Comparison of ENCODE assay signal across 10 cellular contexts in genomic region chr5:146344155-146345118, GRCh38. TPM values are rescaled to one million over a fixed set of nuclear protein-coding genes. Genes with fewer than 3 reads are reported as not detected.
DNase-seq lines count a peak whose midpoint lies in the region; ATAC-seq, FAIRE-seq and TF ChIP-seq lines count a peak whose summit lies in the region.
"Had no signal": no experiment of that assay in that cellular context is flagged by ENCODE, and none has a peak within 500 bp of the region (broad histone marks: within the 10 kb centered on the region; RNA-seq: fewer than 3 reads in every experiment).

No MANE protein-coding gene starts in this region.

- H3K9me1 ChIP-seq in keratinocyte (ENCODE audit: control insufficient read depth, extremely low read depth, insufficient read depth, low read length), result no peaks in the 10 kb centered on the region

- H3K4me1 ChIP-seq in right cardiac atrium (ENCODE audit: control insufficient read depth, insufficient read depth, low read length) (peaks cover 4% of the 10 kb centered on the region), keratinocyte (ENCODE audit: control insufficient read depth, extremely low read depth, insufficient read depth, low read length) (no peaks in the 10 kb centered on the region)

- POLR2A ChIA-PET in T-cell (lab: Charles Lee), result no interaction called here

- FAIRE-seq in keratinocyte (lab: Jason Lieb, UNC), result no peak

- CTCF ChIA-PET in T-cell (lab: Charles Lee), result no interaction called here

- intact Hi-C loops in right cardiac atrium (cut with DNase I), result no loop called here
- intact Hi-C loops in cardiac septum (cut with DNase I), result no loop called here

- no peaks in the 10 kb centered on the region for H3K9me3 ChIP-seq in right cardiac atrium (ENCODE audit: control insufficient read depth, low read length)
- no peaks in the 10 kb centered on the region for H3K9me3 ChIP-seq in keratinocyte (ENCODE audit: control insufficient read depth, low read depth, low read length)
- H3K9me3 ChIP-seq: esophagus muscularis mucosa had no signal

- H3K9ac ChIP-seq in keratinocyte (ENCODE audit: control insufficient read depth, extremely low read depth, insufficient read depth, low read length), result no peak overlapping the region

- peak overlapping the region; percentile 0 for H3K4me2 ChIP-seq in keratinocyte (ENCODE audit: control insufficient read depth, extremely low read depth, insufficient read depth, low read depth, low read length)

- H2AFZ ChIP-seq in keratinocyte (ENCODE audit: control insufficient read depth, low read length), result no peak overlapping the region

- H3K27ac ChIP-seq in right cardiac atrium (ENCODE audit: low read length), result no peak overlapping the region
- H3K27ac ChIP-seq in keratinocyte (ENCODE audit: control insufficient read depth, insufficient read depth, low read length), result no peak overlapping the region
- H3K27ac ChIP-seq: esophagus muscularis mucosa had no signal

- H4K20me1 ChIP-seq in keratinocyte (ENCODE audit: control insufficient read depth, extremely low read depth, insufficient read depth, low read length), result peaks cover 4% of the 10 kb centered on the region

- TF ChIP-seq CTCF in keratinocyte (optimal IDR thresholded peaks at IDR 0.05 in 1 of 3, IDR thresholded peaks at IDR 0.05 in 1 of 3, conservative IDR thresholded peaks at IDR 0.05 in 1 of 3; ENCODE audit: extremely low read depth in 1 of 3, insufficient read depth in 2 of 3, low read length in 3 of 3), result no peak
- TF ChIP-seq CTCF in type B pancreatic cell (conservative IDR thresholded peaks at IDR 0.05), result no peak
- TF ChIP-seq CTCF in chondrocyte (IDR thresholded peaks at IDR 0.05), result no peak

- H3K36me3 ChIP-seq in keratinocyte (ENCODE audit: control insufficient read depth in 2 of 2, extremely low read depth in 1 of 2, insufficient read depth in 2 of 2, low read length in 2 of 2), result no peaks in the 10 kb centered on the region
- H3K36me3 ChIP-seq: esophagus muscularis mucosa had no signal

- H3K27ac Mint-ChIP-seq in T-cell, result no peak overlapping the region
- no peak overlapping the region for H3K27ac Mint-ChIP-seq in type B pancreatic cell
- H3K27ac Mint-ChIP-seq in chondrocyte (ENCODE audit: unreplicated experiment), result no peak overlapping the region

- H3K27me3 Mint-ChIP-seq in T-cell (peaks cover 73 to 85% of the 10 kb centered on the region in 2 donors), type B pancreatic cell (peaks cover 100% of the 10 kb centered on the region), chondrocyte (ENCODE audit: low read depth) (peaks cover 84% of the 10 kb centered on the region)

- DNase-seq in right cardiac atrium (peak in 1 of 3 donors; percentile 64), cardiac septum (ENCODE audit: low spot score) (no peak), T-cell (no peak), keratinocyte (ENCODE audit: low read depth, low spot score) (no peak), type B pancreatic cell (ENCODE audit: extremely low spot score, unreplicated experiment) (no peak), SIG-M5 (lab: John Stamatoyannopoulos, UW) (no peak), chondrocyte (ENCODE audit: low spot score) (no peak)
- DNase-seq: GDM1 had no signal

- H3K4me1 Mint-ChIP-seq in T-cell (peaks cover 11 to 25% (median 23%) of the 10 kb centered on the region in 3 donors), type B pancreatic cell (ENCODE audit: unreplicated experiment) (peaks cover 7% of the 10 kb centered on the region), chondrocyte (ENCODE audit: low read depth) (peaks cover 27% of the 10 kb centered on the region)

- dilution Hi-C loops in keratinocyte (cut with MboI; ENCODE audit: extremely low pct_ligation_motif_present, low sequenced_read_pairs), result no loop called here

- peak; percentile 20 to 24 for ATAC-seq in right cardiac atrium
- ATAC-seq in T-cell (replicated peaks in 1 of 4), result no peak
- no peak for ATAC-seq in HG02938 (IDR thresholded peaks at IDR 0.05; ENCODE audit: unreplicated experiment)

- peaks cover 3% of the 10 kb centered on the region for H3K36me3 Mint-ChIP-seq in T-cell
- no peaks in the 10 kb centered on the region for H3K36me3 Mint-ChIP-seq in type B pancreatic cell
- H3K36me3 Mint-ChIP-seq in chondrocyte (ENCODE audit: low read depth), result peaks cover 2% of the 10 kb centered on the region

- H3K27me3 ChIP-seq in right cardiac atrium (ENCODE audit: control insufficient read depth, insufficient read depth) (peaks cover 2% of the 10 kb centered on the region), keratinocyte (ENCODE audit: control insufficient read depth, extremely low read depth, insufficient read depth, low read length) (peaks cover 79% of the 10 kb centered on the region)

- H3K9me3 Mint-ChIP-seq in T-cell (no peaks in the 10 kb centered on the region), type B pancreatic cell (no peaks in the 10 kb centered on the region), chondrocyte (ENCODE audit: low read depth) (no peaks in the 10 kb centered on the region)

- H3K79me2 ChIP-seq in keratinocyte (ENCODE audit: control insufficient read depth, insufficient read depth, low read length), result no peaks in the 10 kb centered on the region

- 3% methylated on average over 31 of the region's 31 CpGs for WGBS in right cardiac atrium

- H3K4me3 ChIP-seq in right cardiac atrium (ENCODE audit: low read length) (peak overlapping the region; percentile 0), keratinocyte (ENCODE audit: control insufficient read depth in 2 of 3, extremely low read depth in 1 of 3, insufficient read depth in 2 of 3, low read depth in 1 of 3, low read length in 3 of 3) (peak overlapping the region in 1 of 3 experiments; percentile 4)

- peak overlapping the region; percentile 25 to 70 (median 44) for H3K4me3 Mint-ChIP-seq in T-cell
- peak overlapping the region; percentile 61 for H3K4me3 Mint-ChIP-seq in type B pancreatic cell
- H3K4me3 Mint-ChIP-seq in chondrocyte (ENCODE audit: unreplicated experiment), result no peak overlapping the region

RNA-seq across cellular contexts. Expression of gene POU4F3, which starts 5.8 kb away (rescaled TPM):
- total RNA-seq in right cardiac atrium (under 1 TPM in 1 of 4 donors, not detected in 3; 0.14 TPM), cardiac septum (not detected), T-cell (under 1 TPM in 2 of 5 donors, not detected in 3; 0.10 to 0.19 TPM), type B pancreatic cell (ENCODE audit: low replicate concordance) (0.19 TPM in 1 of 2 replicates, not detected in the other), chondrocyte (not detected in 3 replicates)
- polyA plus RNA-seq in right cardiac atrium (not detected), keratinocyte (0.02 to 0.04 TPM (median 0.03 TPM) in 3 replicates)
- not detected for polyA plus RNA-seq in keratinocyte (2011; ENCODE audit: low read depth)
- 0.03 TPM in 1 of 2 replicates, not detected in the other for polyA plus RNA-seq in keratinocyte (2011; cell fraction: cytosol; rRNA removed)
- polyA plus RNA-seq in keratinocyte (2011; cell fraction: nucleus; rRNA removed), result 0.09 and 0.12 TPM in 2 replicates
- 0.13 TPM in 1 of 2 replicates, not detected in the other for polyA plus RNA-seq in keratinocyte (2012; ENCODE audit: low replicate concordance)
- polyA minus RNA-seq in keratinocyte, result not detected in 3 replicates
- not detected for polyA minus RNA-seq in keratinocyte (2011; cell fraction: cytosol; rRNA and poly(A)+ RNA removed)
- polyA minus RNA-seq in keratinocyte (2011; cell fraction: nucleus; rRNA and poly(A)+ RNA removed), result not detected in 2 replicates

Comparison
In these comparisons a context has a peak if more than half of its experiments do, and no peak if none do; other contexts are left out.
1. ATAC-seq: peak in right cardiac atrium (2 of 2); none in T-cell (0 of 4) and HG02938 (single experiment).